ENCODE assay signal across 20 cellular contexts in genomic region chr1:115492019-115492595, GRCh38.
"Had no signal": no experiment of that assay in that cellular context is flagged by ENCODE, and none has a peak within 500 bp of the region (broad histone marks: within the 10 kb centered on the region; RNA-seq: fewer than 3 reads in every experiment).

No MANE protein-coding gene starts in this region.

- DNase-seq: activated B cell treated with CpG ODN at 0.5 μM for 24 hours; activated CD4-positive, alpha-beta memory T cell treated with anti-CD3 and anti-CD28 coated beads for 36 hours; activated CD4-positive, alpha-beta T cell treated with anti-CD3 and anti-CD28 coated beads for 4 hours; activated naive CD8-positive, alpha-beta T cell treated with anti-CD3 and anti-CD28 coated beads for 36 hours; amygdala; caudate nucleus; cortex of kidney; effector CD4-positive, alpha-beta T cell; esophagus squamous epithelium; heart right ventricle; mesendoderm; naive thymus-derived CD8-positive, alpha-beta T cell; sigmoid colon; stimulated activated CD4-positive, alpha-beta T cell treated with anti-CD3 and anti-CD28 coated beads, Interleukin-4, amount 100 ng/mL, for 24 hours; stimulated activated naive B cell treated with anti-CD40 and anti-IgM and Interleukin-4, amounts not matched to agents 10 μg/mL and 1 μg/mL and 100 μg/mL, for 72 hours; tibial artery; uterus had no signal

- H3K27me3 ChIP-seq: esophagus squamous epithelium, heart right ventricle, neutrophil, sigmoid colon, tibial artery, uterus had no signal

- H3K27ac ChIP-seq: esophagus squamous epithelium, heart right ventricle, neutrophil, sigmoid colon, tibial artery had no signal

- H3K9me3 Mint-ChIP-seq: activated CD4-positive, alpha-beta memory T cell treated with anti-CD3 and anti-CD28 coated beads for 36 hours; activated naive CD8-positive, alpha-beta T cell treated with anti-CD3 and anti-CD28 coated beads for 36 hours; T-helper 2 cell treated with Interferon-gamma antibody and Interleukin-4, amounts not matched to agents 5 μg/mL and 100 μg/mL, for 36 hours had no signal

- H3K9me3 ChIP-seq: esophagus squamous epithelium, heart right ventricle, neutrophil, sigmoid colon, tibial artery, uterus had no signal

- H3K4me1 ChIP-seq: esophagus squamous epithelium, heart right ventricle, sigmoid colon, tibial artery, uterus had no signal

- ATAC-seq: naive thymus-derived CD8-positive, alpha-beta T cell; stimulated activated naive B cell treated with anti-CD40 and anti-IgM and Interleukin-4, amounts not matched to agents 10 μg/mL and 1 μg/mL and 100 μg/mL, for 72 hours had no signal

- H3K4me3 Mint-ChIP-seq: activated B cell treated with CpG ODN at 0.5 μM for 24 hours; activated CD4-positive, alpha-beta memory T cell treated with anti-CD3 and anti-CD28 coated beads for 36 hours; activated naive CD8-positive, alpha-beta T cell treated with anti-CD3 and anti-CD28 coated beads for 36 hours; brain; naive thymus-derived CD8-positive, alpha-beta T cell; stimulated activated naive B cell treated with anti-CD40 and anti-IgM and Interleukin-4, amounts not matched to agents 10 μg/mL and 1 μg/mL and 100 μg/mL, for 72 hours; T-helper 2 cell treated with Interferon-gamma antibody and Interleukin-4, amounts not matched to agents 5 μg/mL and 100 μg/mL, for 36 hours had no signal

- H3K27ac Mint-ChIP-seq: activated B cell treated with CpG ODN at 0.5 μM for 24 hours; activated CD4-positive, alpha-beta memory T cell treated with anti-CD3 and anti-CD28 coated beads for 36 hours; activated naive CD8-positive, alpha-beta T cell treated with anti-CD3 and anti-CD28 coated beads for 36 hours; naive thymus-derived CD8-positive, alpha-beta T cell; stimulated activated naive B cell treated with anti-CD40 and anti-IgM and Interleukin-4, amounts not matched to agents 10 μg/mL and 1 μg/mL and 100 μg/mL, for 72 hours; T-helper 2 cell treated with Interferon-gamma antibody and Interleukin-4, amounts not matched to agents 5 μg/mL and 100 μg/mL, for 36 hours had no signal

- H3K36me3 Mint-ChIP-seq: activated CD4-positive, alpha-beta memory T cell treated with anti-CD3 and anti-CD28 coated beads for 36 hours; activated naive CD8-positive, alpha-beta T cell treated with anti-CD3 and anti-CD28 coated beads for 36 hours; brain; naive thymus-derived CD8-positive, alpha-beta T cell; stimulated activated naive B cell treated with anti-CD40 and anti-IgM and Interleukin-4, amounts not matched to agents 10 μg/mL and 1 μg/mL and 100 μg/mL, for 72 hours had no signal

- H3K4me1 Mint-ChIP-seq: activated B cell treated with CpG ODN at 0.5 μM for 24 hours; activated naive CD8-positive, alpha-beta T cell treated with anti-CD3 and anti-CD28 coated beads for 36 hours; brain; naive thymus-derived CD8-positive, alpha-beta T cell; stimulated activated naive B cell treated with anti-CD40 and anti-IgM and Interleukin-4, amounts not matched to agents 10 μg/mL and 1 μg/mL and 100 μg/mL, for 72 hours had no signal

- H3K36me3 ChIP-seq: esophagus squamous epithelium, heart right ventricle, neutrophil, sigmoid colon, tibial artery, uterus had no signal

- H3K4me3 ChIP-seq: esophagus squamous epithelium, heart right ventricle, sigmoid colon, tibial artery, uterus had no signal

- H3K27me3 Mint-ChIP-seq: activated B cell treated with CpG ODN at 0.5 μM for 24 hours; activated naive CD8-positive, alpha-beta T cell treated with anti-CD3 and anti-CD28 coated beads for 36 hours; naive thymus-derived CD8-positive, alpha-beta T cell; stimulated activated naive B cell treated with anti-CD40 and anti-IgM and Interleukin-4, amounts not matched to agents 10 μg/mL and 1 μg/mL and 100 μg/mL, for 72 hours had no signal
